Comparison of ENCODE assay signal across 1 cellular context in the genomic region with DNA sequence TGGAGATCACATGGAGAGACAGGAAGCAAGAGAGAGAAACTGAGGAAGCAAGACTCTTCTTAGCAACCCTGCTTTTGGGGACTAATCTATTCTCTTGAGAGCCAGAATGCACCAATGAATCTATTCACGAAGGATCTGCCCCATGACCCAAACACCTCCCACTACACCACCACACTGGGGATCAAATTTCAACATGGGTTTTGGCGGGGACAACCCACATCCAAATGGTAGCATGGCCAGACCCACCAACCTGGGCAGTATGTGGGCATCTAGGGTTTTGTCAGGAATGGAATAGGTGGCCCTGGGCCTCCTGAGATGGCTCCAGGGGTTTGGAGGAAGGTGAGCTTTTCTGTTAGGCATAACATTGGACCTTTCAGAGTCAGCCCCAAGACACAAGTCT.
TF ChIP-seq lines count a peak whose summit lies in the region.

No MANE protein-coding gene starts in this region.

TF ChIP-seq in K562, 482 proteins besides CTCF, POLR2A, EP300 and RAD21:
- no peak for TF ChIP-seq TAF1 (IDR thresholded peaks at IDR 0.05; ENCODE audit: control insufficient read depth, extremely low read depth, insufficient read depth, low read length, severe bottlenecking)
- no peak for TF ChIP-seq GATAD2A (IDR thresholded peaks at IDR 0.05)
- no peak for TF ChIP-seq PHB2 (IDR thresholded peaks at IDR 0.05; ENCODE audit: low read depth)
